1 cellular context compared by ENCODE assay signal in genomic region chr9:84170521-84171141, GRCh38.
TF ChIP-seq lines count a peak whose summit lies in the region.

No MANE protein-coding gene starts in this region.

TF ChIP-seq in SK-N-SH, 30 proteins besides CTCF, POLR2A, EP300 and RAD21 (continued from another document):
- TF ChIP-seq IRF3 (IDR thresholded peaks at IDR 0.05; ENCODE audit: low read depth, low read length) = no peak
- TF ChIP-seq, protein P1, sequence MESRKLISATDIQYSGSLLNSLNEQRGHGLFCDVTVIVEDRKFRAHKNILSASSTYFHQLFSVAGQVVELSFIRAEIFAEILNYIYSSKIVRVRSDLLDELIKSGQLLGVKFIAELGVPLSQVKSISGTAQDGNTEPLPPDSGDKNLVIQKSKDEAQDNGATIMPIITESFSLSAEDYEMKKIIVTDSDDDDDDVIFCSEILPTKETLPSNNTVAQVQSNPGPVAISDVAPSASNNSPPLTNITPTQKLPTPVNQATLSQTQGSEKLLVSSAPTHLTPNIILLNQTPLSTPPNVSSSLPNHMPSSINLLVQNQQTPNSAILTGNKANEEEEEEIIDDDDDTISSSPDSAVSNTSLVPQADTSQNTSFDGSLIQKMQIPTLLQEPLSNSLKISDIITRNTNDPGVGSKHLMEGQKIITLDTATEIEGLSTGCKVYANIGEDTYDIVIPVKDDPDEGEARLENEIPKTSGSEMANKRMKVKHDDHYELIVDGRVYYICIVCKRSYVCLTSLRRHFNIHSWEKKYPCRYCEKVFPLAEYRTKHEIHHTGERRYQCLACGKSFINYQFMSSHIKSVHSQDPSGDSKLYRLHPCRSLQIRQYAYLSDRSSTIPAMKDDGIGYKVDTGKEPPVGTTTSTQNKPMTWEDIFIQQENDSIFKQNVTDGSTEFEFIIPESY (IDR thresholded peaks at IDR 0.05; ENCODE audit: borderline replicate concordance, low read depth) = peak; percentile 59; the same call in 1 of the 2 replicates
- TF ChIP-seq USF2 (IDR thresholded peaks at IDR 0.05; ENCODE audit: borderline replicate concordance, low read depth, low read length) = no peak
- TF ChIP-seq POLR2AphosphoS5 (IDR thresholded peaks at IDR 0.05; ENCODE audit: low read depth, low read length) = peak; percentile 73
- no peak for TF ChIP-seq SMC3 (IDR thresholded peaks at IDR 0.05; ENCODE audit: low read depth, low read length)
- TF ChIP-seq, protein P2, sequence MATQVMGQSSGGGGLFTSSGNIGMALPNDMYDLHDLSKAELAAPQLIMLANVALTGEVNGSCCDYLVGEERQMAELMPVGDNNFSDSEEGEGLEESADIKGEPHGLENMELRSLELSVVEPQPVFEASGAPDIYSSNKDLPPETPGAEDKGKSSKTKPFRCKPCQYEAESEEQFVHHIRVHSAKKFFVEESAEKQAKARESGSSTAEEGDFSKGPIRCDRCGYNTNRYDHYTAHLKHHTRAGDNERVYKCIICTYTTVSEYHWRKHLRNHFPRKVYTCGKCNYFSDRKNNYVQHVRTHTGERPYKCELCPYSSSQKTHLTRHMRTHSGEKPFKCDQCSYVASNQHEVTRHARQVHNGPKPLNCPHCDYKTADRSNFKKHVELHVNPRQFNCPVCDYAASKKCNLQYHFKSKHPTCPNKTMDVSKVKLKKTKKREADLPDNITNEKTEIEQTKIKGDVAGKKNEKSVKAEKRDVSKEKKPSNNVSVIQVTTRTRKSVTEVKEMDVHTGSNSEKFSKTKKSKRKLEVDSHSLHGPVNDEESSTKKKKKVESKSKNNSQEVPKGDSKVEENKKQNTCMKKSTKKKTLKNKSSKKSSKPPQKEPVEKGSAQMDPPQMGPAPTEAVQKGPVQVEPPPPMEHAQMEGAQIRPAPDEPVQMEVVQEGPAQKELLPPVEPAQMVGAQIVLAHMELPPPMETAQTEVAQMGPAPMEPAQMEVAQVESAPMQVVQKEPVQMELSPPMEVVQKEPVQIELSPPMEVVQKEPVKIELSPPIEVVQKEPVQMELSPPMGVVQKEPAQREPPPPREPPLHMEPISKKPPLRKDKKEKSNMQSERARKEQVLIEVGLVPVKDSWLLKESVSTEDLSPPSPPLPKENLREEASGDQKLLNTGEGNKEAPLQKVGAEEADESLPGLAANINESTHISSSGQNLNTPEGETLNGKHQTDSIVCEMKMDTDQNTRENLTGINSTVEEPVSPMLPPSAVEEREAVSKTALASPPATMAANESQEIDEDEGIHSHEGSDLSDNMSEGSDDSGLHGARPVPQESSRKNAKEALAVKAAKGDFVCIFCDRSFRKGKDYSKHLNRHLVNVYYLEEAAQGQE (IDR thresholded peaks at IDR 0.05; ENCODE audit: low read depth, low read length) = no peak
- peak; percentile 59 for TF ChIP-seq FOXM1 (IDR thresholded peaks at IDR 0.05; ENCODE audit: low read depth)
- TF ChIP-seq RXRA (IDR thresholded peaks at IDR 0.05; ENCODE audit: borderline replicate concordance, low read depth) = peak; percentile 69; the same call in 1 of the 2 replicates
- TF ChIP-seq, protein P3, sequence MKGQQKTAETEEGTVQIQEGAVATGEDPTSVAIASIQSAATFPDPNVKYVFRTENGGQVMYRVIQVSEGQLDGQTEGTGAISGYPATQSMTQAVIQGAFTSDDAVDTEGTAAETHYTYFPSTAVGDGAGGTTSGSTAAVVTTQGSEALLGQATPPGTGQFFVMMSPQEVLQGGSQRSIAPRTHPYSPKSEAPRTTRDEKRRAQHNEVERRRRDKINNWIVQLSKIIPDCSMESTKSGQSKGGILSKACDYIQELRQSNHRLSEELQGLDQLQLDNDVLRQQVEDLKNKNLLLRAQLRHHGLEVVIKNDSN (IDR thresholded peaks at IDR 0.05; ENCODE audit: borderline replicate concordance, low read depth) = no peak
- TF ChIP-seq MXI1 (IDR thresholded peaks at IDR 0.05; ENCODE audit: low read depth, low read length) = no peak
- TF ChIP-seq TEAD4 (IDR thresholded peaks at IDR 0.05; ENCODE audit: borderline replicate concordance, insufficient read depth) = peak; percentile 75
- TF ChIP-seq MEF2A (IDR thresholded peaks at IDR 0.05; ENCODE audit: borderline replicate concordance, low read depth) = peak; percentile 45; the same call in 1 of the 2 replicates
- no peak; the same call in 1 of the 2 replicates for TF ChIP-seq YY1 (IDR thresholded peaks at IDR 0.05; ENCODE audit: low read depth)
- peak; percentile 64 for TF ChIP-seq JUND (IDR thresholded peaks at IDR 0.05)
- TF ChIP-seq RCOR1 (IDR thresholded peaks at IDR 0.05; ENCODE audit: low read length) = no peak
- TF ChIP-seq RFX5 (IDR thresholded peaks at IDR 0.05; ENCODE audit: low read length) = no peak
- TF ChIP-seq TAF1 (IDR thresholded peaks at IDR 0.05; ENCODE audit: borderline replicate concordance, low read depth, low read length) = no peak
- TF ChIP-seq SIN3A (IDR thresholded peaks at IDR 0.05; ENCODE audit: borderline replicate concordance, low read depth, low read length) = peak; percentile 63; the same call in 1 of the 2 replicates
